In the genomic region with DNA sequence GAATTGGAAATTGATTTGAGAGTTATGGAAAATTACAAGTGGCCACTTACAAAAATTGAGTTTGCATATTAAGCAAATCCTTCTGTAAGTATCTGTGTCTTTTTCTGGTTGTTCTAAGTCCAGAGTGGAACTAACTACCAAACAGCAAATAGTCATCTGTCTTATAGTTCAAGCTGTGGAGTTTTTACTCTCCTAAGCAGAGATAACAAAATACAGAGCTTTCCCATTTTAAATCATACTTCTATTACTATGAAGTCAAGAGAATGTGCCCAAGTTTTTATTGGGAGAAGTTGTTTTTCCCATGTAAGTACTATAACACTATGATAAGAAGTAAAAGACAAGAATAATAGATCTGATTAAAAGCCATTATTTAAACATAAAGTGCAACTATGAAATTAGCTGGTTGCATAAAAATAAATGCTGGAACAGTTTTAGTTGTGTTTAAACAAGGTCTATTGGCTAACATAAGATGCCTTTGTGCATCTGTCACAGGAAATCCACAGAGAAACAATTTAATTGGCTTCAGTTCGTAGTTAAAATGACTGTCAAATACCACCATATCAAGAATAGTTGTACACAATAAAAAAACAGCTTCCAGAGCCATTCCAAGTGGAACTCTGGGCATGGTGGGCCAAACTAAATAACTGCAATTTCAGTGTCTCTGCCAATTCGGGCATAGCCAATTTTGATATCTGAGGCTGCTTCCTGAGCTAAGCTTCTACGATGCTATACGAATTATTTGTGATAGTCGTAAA, we compare ENCODE assay signal across 1 cellular context.
TF ChIP-seq lines count a peak whose summit lies in the region.

No MANE protein-coding gene starts in this region.

TF ChIP-seq in SK-N-SH, 30 proteins besides CTCF, POLR2A, EP300 and RAD21 (continued from another document):
- TF ChIP-seq, protein P1, sequence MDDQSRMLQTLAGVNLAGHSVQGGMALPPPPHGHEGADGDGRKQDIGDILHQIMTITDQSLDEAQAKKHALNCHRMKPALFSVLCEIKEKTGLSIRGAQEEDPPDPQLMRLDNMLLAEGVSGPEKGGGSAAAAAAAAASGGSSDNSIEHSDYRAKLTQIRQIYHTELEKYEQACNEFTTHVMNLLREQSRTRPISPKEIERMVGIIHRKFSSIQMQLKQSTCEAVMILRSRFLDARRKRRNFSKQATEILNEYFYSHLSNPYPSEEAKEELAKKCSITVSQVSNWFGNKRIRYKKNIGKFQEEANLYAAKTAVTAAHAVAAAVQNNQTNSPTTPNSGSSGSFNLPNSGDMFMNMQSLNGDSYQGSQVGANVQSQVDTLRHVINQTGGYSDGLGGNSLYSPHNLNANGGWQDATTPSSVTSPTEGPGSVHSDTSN (IDR thresholded peaks at IDR 0.05), result no peak
- TF ChIP-seq GATA2 (CRISPR knock-in tag; IDR thresholded peaks at IDR 0.05), result no peak
- no peak for TF ChIP-seq FOXM1 (IDR thresholded peaks at IDR 0.05; ENCODE audit: low read depth)
- TF ChIP-seq, protein P2, sequence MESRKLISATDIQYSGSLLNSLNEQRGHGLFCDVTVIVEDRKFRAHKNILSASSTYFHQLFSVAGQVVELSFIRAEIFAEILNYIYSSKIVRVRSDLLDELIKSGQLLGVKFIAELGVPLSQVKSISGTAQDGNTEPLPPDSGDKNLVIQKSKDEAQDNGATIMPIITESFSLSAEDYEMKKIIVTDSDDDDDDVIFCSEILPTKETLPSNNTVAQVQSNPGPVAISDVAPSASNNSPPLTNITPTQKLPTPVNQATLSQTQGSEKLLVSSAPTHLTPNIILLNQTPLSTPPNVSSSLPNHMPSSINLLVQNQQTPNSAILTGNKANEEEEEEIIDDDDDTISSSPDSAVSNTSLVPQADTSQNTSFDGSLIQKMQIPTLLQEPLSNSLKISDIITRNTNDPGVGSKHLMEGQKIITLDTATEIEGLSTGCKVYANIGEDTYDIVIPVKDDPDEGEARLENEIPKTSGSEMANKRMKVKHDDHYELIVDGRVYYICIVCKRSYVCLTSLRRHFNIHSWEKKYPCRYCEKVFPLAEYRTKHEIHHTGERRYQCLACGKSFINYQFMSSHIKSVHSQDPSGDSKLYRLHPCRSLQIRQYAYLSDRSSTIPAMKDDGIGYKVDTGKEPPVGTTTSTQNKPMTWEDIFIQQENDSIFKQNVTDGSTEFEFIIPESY (IDR thresholded peaks at IDR 0.05; ENCODE audit: borderline replicate concordance, low read depth), result no peak
- TF ChIP-seq, protein P3, sequence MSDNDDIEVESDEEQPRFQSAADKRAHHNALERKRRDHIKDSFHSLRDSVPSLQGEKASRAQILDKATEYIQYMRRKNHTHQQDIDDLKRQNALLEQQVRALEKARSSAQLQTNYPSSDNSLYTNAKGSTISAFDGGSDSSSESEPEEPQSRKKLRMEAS (IDR thresholded peaks at IDR 0.05; ENCODE audit: low read depth), result no peak
- TF ChIP-seq, protein P4, sequence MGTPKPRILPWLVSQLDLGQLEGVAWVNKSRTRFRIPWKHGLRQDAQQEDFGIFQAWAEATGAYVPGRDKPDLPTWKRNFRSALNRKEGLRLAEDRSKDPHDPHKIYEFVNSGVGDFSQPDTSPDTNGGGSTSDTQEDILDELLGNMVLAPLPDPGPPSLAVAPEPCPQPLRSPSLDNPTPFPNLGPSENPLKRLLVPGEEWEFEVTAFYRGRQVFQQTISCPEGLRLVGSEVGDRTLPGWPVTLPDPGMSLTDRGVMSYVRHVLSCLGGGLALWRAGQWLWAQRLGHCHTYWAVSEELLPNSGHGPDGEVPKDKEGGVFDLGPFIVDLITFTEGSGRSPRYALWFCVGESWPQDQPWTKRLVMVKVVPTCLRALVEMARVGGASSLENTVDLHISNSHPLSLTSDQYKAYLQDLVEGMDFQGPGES (IDR thresholded peaks at IDR 0.05; ENCODE audit: low read depth, low read length), result no peak
- TF ChIP-seq SMC3 (IDR thresholded peaks at IDR 0.05; ENCODE audit: low read depth, low read length), result no peak
- TF ChIP-seq MEF2A (IDR thresholded peaks at IDR 0.05; ENCODE audit: borderline replicate concordance, low read depth), result no peak
- no peak for TF ChIP-seq RFX5 (IDR thresholded peaks at IDR 0.05; ENCODE audit: low read length)
- TF ChIP-seq ELF1 (IDR thresholded peaks at IDR 0.05), result no peak
- no peak for TF ChIP-seq NFIC (IDR thresholded peaks at IDR 0.05; ENCODE audit: borderline replicate concordance)
- no peak for TF ChIP-seq SIN3A (IDR thresholded peaks at IDR 0.05; ENCODE audit: borderline replicate concordance, low read depth, low read length)
- no peak for TF ChIP-seq RCOR1 (IDR thresholded peaks at IDR 0.05; ENCODE audit: low read length)
